In genomic region chr12:94676922-94677321, GRCh38 we compare ENCODE assay signal across 14 cellular contexts. TPM values are rescaled to one million over a fixed set of nuclear protein-coding genes. Genes with fewer than 3 reads are reported as not detected.
DNase-seq lines count a peak whose midpoint lies in the region; TF ChIP-seq lines count a peak whose summit lies in the region.
"Had no signal": no experiment of that assay in that cellular context is flagged by ENCODE, and none has a peak within 500 bp of the region (broad histone marks: within the 10 kb centered on the region; RNA-seq: fewer than 3 reads in every experiment).

No MANE protein-coding gene starts in this region.

- peak overlapping the region; percentile 60 for H3K4me3 ChIP-seq in Loucy (ENCODE audit: low read length, poor library complexity, severe bottlenecking)
- H3K4me3 ChIP-seq in skin epidermis = no peak overlapping the region
- no peak overlapping the region for H3K4me3 ChIP-seq in testis
- H3K4me3 ChIP-seq in vagina = no peak overlapping the region

- H3F3A ChIP-seq in Loucy (ENCODE audit: low read depth) = peaks cover 6% of the 10 kb centered on the region

- peak overlapping the region; percentile 79 to 85 (median 80) for H3K4me3 Mint-ChIP-seq in immature natural killer cell
- H3K4me3 Mint-ChIP-seq: nephron had no signal

- H4K20me1 ChIP-seq in Loucy (ENCODE audit: insufficient read depth, low read length, poor library complexity, severe bottlenecking) = no peaks in the 10 kb centered on the region

- H3K4me1 ChIP-seq in Loucy (ENCODE audit: insufficient read depth, low read length, poor library complexity, severe bottlenecking) (peaks cover 30% of the 10 kb centered on the region), testis (peaks cover 16% of the 10 kb centered on the region), vagina (peaks cover 38% of the 10 kb centered on the region)

- intact Hi-C loops in testis (cut with DNase I; ENCODE audit: low total_unique reads) (no loop called here), vagina (cut with DNase I) (no loop called here)

- H3K9me2 ChIP-seq in Loucy (replicated peaks; ENCODE audit: low read depth, low read length) = no peaks in the 10 kb centered on the region

- DNase-seq in CD1c-positive myeloid dendritic cell (ENCODE audit: extremely low spot score) = peak; percentile 74
- peak; percentile 35 to 46 (median 37) for DNase-seq in immature natural killer cell
- no peak for DNase-seq in testis
- no peak for DNase-seq in activated T-cell treated with anti-CD3 and anti-CD28 coated beads, Interleukin-2, amount 50 U/mL, for 1 hour
- DNase-seq in T-helper 2 cell = no peak
- DNase-seq in vagina (ENCODE audit: extremely low spot score in 2 of 2) = no peak
- DNase-seq: NCI-H1436; NCI-H526 treated with DMSO at 0.1 percent for 48 hours; posterior cingulate gyrus; stimulated activated CD4-positive, alpha-beta T cell treated with anti-CD3 and anti-CD28 coated beads, Interleukin-2, amount 100 ng/mL, for 48 hours had no signal

- no peaks in the 10 kb centered on the region for H3K36me3 ChIP-seq in Loucy (ENCODE audit: insufficient read depth, low read length)
- H3K36me3 ChIP-seq in testis (ENCODE audit: low read depth, missing control alignments) = no peaks in the 10 kb centered on the region
- no peaks in the 10 kb centered on the region for H3K36me3 ChIP-seq in vagina

- H3K9me3 Mint-ChIP-seq in immature natural killer cell = no peaks in the 10 kb centered on the region

- H3K4me1 Mint-ChIP-seq in immature natural killer cell = peaks cover 63 to 83% of the 10 kb centered on the region in 2 donors

- H3K9me3 ChIP-seq in Loucy (ENCODE audit: insufficient read depth, low read depth, low read length) = no peaks in the 10 kb centered on the region
- H3K9me3 ChIP-seq in testis = no peaks in the 10 kb centered on the region
- no peaks in the 10 kb centered on the region for H3K9me3 ChIP-seq in vagina

- H3K27ac Mint-ChIP-seq in immature natural killer cell = peak overlapping the region; percentile 96 to 100 (median 99)

- H2AFZ ChIP-seq in Loucy (ENCODE audit: low read length) = 0 out of 2 replicates have a peak overlapping the region, but pooled peaks have one; percentile 18

- H3K4me2 ChIP-seq in Loucy (ENCODE audit: low read depth, low read length, poor library complexity, severe bottlenecking) = peak overlapping the region; percentile 68

- TF ChIP-seq CTCF in Loucy (conservative IDR thresholded peaks at IDR 0.05; ENCODE audit: low read length) = no peak
- TF ChIP-seq CTCF in testis (IDR thresholded peaks at IDR 0.05) = no peak
- no peak for TF ChIP-seq CTCF in vagina (IDR thresholded peaks at IDR 0.05)

- H3K79me2 ChIP-seq in Loucy (ENCODE audit: insufficient read depth, low read length) = no peaks in the 10 kb centered on the region

- H3K27ac ChIP-seq in skin epidermis (peak overlapping the region in 18 of 21 experiments; percentile 33 to 78 (median 70)), testis (peak overlapping the region in 1 of 2 donors; percentile 25), vagina (no peak overlapping the region)

- WGBS in testis, 2 donors = 87 to 92% methylated on average over 2 of the region's 2 CpGs

- H3K36me3 Mint-ChIP-seq in immature natural killer cell = peaks cover 0 to 5% (median 0%) of the 10 kb centered on the region in 3 donors
- H3K36me3 Mint-ChIP-seq: activated naive CD8-positive, alpha-beta T cell had no signal

- H3K9ac ChIP-seq in Loucy (ENCODE audit: low read depth, low read length, poor library complexity, severe bottlenecking) = no peak overlapping the region

- H3K27me3 Mint-ChIP-seq in immature natural killer cell (ENCODE audit: low read depth in 3 of 3) = peaks cover 4 to 14% (median 14%) of the 10 kb centered on the region in 3 donors

- H3K27me3 ChIP-seq in Loucy (ENCODE audit: insufficient read depth, low read length, poor library complexity, severe bottlenecking) = no peaks in the 10 kb centered on the region
- H3K27me3 ChIP-seq in testis = no peaks in the 10 kb centered on the region
- H3K27me3 ChIP-seq in vagina = no peaks in the 10 kb centered on the region

- TF ChIP-seq POLR2A in testis (IDR thresholded peaks at IDR 0.05) = no peak
- TF ChIP-seq POLR2A in vagina (IDR thresholded peaks at IDR 0.05) = no peak

RNA-seq across cellular contexts. Expression of gene TMCC3, which starts 26.6 kb away (rescaled TPM):
- polyA plus RNA-seq in immature natural killer cell = 10 to 100 TPM; 12.4 to 19.2 (median 15.2) TPM
- 1 to 10 TPM; 5.1 to 6.4 TPM for total RNA-seq in testis
- polyA plus RNA-seq in testis (ENCODE audit: insufficient read depth, low read depth, low replicate concordance) = 3.4 TPM
- 11.5 TPM for total RNA-seq in vagina

Comparison
In these comparisons a context has a peak if more than half of its experiments do, and no peak if none do; other contexts are left out.
1. DNase-seq: peak in CD1c-positive myeloid dendritic cell (single experiment) and immature natural killer cell (3 of 3); none in testis (single experiment), activated T-cell treated with anti-CD3 and anti-CD28 coated beads, Interleukin-2, amount 50 U/mL, for 1 hour (single experiment), T-helper 2 cell (0 of 5) and vagina (0 of 2).